Comparison of ENCODE assay signal across 8 cellular contexts in the genomic region with DNA sequence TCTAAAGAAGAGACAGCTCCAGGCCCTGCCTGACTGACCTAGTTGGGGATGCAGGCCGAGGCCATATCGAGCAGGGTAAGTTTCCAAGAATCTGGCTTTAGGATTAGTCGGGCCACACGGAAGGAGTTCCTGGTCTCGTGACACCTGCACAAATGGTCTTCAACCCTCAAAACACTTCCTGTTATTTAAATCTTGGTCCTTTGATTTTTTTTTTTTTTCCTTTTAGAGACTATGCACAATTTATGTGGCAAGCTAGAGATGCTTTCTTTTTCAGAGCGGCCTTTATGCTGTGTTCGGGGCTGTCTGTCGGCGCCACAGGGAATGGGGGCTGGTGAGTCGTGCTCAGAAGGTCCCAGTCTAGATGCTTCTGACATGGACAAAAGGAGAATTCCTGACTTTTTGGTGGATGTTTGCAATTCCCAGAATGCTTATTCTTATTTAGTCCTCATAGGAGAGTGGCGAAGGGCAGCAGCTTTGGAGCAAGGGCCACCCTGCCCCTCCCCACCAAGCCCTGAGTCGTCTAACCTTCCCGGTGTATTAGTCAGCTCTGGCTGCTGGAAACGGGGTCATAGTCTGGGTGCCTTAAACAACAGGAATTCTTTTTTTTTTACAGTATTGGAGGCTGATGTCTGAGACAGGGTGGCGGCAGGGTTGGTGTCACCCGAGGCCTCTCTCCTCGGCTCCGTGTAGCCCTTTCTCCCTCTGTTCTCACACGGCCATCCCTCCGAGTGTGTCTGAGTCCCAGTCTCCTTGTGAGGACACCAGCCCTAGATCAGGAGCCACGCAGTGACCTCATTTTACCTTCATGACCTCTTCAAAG. TPM values are rescaled to one million over a fixed set of nuclear protein-coding genes. Genes with fewer than 3 reads are reported as not detected.
DNase-seq lines count a peak whose midpoint lies in the region; ATAC-seq, FAIRE-seq and TF ChIP-seq lines count a peak whose summit lies in the region.

No MANE protein-coding gene starts in this region.

- ATAC-seq in activated CD4-positive, CD25-positive, alpha-beta regulatory T cell treated with anti-CD3 and anti-CD28 coated beads, Interleukin-2, amount 50 U/mL, for 24 hours: peak; percentile 21 to 28
- peak; percentile 3 to 20 for ATAC-seq in activated T-cell treated with anti-CD3 and anti-CD28 coated beads, Interleukin-2, amount 50 U/mL, for 4 hours
- ATAC-seq in HG03442 (IDR thresholded peaks at IDR 0.05; ENCODE audit: unreplicated experiment) (no peak), HG03159 (IDR thresholded peaks at IDR 0.05; ENCODE audit: unreplicated experiment) (no peak), left ventricle myocardium superior (no peak)

- H3K9ac ChIP-seq in kidney (ENCODE audit: low read length in 2 of 2): peak overlapping the region in 1 of 2 donors; percentile 53

- H3K36me3 ChIP-seq in kidney (ENCODE audit: control insufficient read depth in 1 of 2, insufficient read depth in 2 of 2, low read length in 2 of 2): no peaks in the 10 kb centered on the region

- H3K36me3 Mint-ChIP-seq in activated T-cell treated with anti-CD3 and anti-CD28 coated beads, Interleukin-2, amount 50 U/mL, for 4 hours (ENCODE audit: insufficient read depth): peaks cover 4% of the 10 kb centered on the region

- H3K4me3 Mint-ChIP-seq in activated T-cell treated with anti-CD3 and anti-CD28 coated beads, Interleukin-2, amount 50 U/mL, for 4 hours: peak overlapping the region; percentile 82

- peak overlapping the region; percentile 33 to 65 for H3K27ac ChIP-seq in kidney (ENCODE audit: low read depth in 2 of 2, low read length in 2 of 2)

- no peak overlapping the region for H3K4me3 ChIP-seq in kidney (ENCODE audit: low read length in 2 of 2)

- H3K9me3 ChIP-seq in kidney (ENCODE audit: control insufficient read depth in 1 of 2, low read length in 2 of 2): peaks cover 0 to under 1% of the 10 kb centered on the region in 2 donors

- no peak for TF ChIP-seq CTCF in kidney (IDR thresholded peaks at IDR 0.05; ENCODE audit: borderline replicate concordance, extremely low read depth, insufficient read depth)

- no peak for DNase-seq in activated CD4-positive, CD25-positive, alpha-beta regulatory T cell treated with anti-CD3 and anti-CD28 coated beads, Interleukin-2, amount 50 U/mL, for 72 hours
- no peak for DNase-seq in activated T-cell treated with anti-CD3 and anti-CD28 coated beads, Interleukin-2, amount 50 U/mL, for 4 hours
- DNase-seq in kidney: no peak
- DNase-seq in stromal cell of bone marrow (ENCODE audit: low read depth): peak; percentile 28
- DNase-seq in left ventricle myocardium superior: no peak

- no peaks in the 10 kb centered on the region for H3K27me3 Mint-ChIP-seq in activated T-cell treated with anti-CD3 and anti-CD28 coated beads, Interleukin-2, amount 50 U/mL, for 4 hours (ENCODE audit: low read depth)

- H3K4me1 Mint-ChIP-seq in activated T-cell treated with anti-CD3 and anti-CD28 coated beads, Interleukin-2, amount 50 U/mL, for 4 hours (ENCODE audit: low read depth): peaks cover 86% of the 10 kb centered on the region

- peaks cover 52 to 55% of the 10 kb centered on the region in 2 donors for H3K4me1 ChIP-seq in kidney (ENCODE audit: control insufficient read depth in 1 of 2, insufficient read depth in 1 of 2, low read depth in 1 of 2, low read length in 2 of 2)

- intact Hi-C loops in kidney (cut with DNase I) (no loop called here), left ventricle myocardium superior (cut with micrococcal nuclease) (loop anchor here (10.0 kb wide), 1 partner anchor 75 kb away; no protein-coding TSS in a partner anchor)

- H3K9me3 Mint-ChIP-seq in activated T-cell treated with anti-CD3 and anti-CD28 coated beads, Interleukin-2, amount 50 U/mL, for 4 hours: peaks cover 3% of the 10 kb centered on the region

- no peak for FAIRE-seq in kidney (lab: Jason Lieb, UNC)

RNA-seq across cellular contexts. Expression of gene HPCAL1, which starts 27.4 kb away (rescaled TPM):
- total RNA-seq in activated T-cell treated with anti-CD3 and anti-CD28 coated beads, Interleukin-2, amount 50 U/mL, for 4 hours: 10 to 100 TPM; 40.8 to 44.7 (median 43.3) TPM
- total RNA-seq in kidney (47.3 TPM), left ventricle myocardium superior (40.5 TPM)
- polyA plus RNA-seq in kidney (ENCODE audit: insufficient read depth, low read depth, low replicate concordance): 121 TPM

Comparison
In these comparisons a context has a peak if more than half of its experiments do, and no peak if none do; other contexts are left out.
1. ATAC-seq: peak in activated CD4-positive, CD25-positive, alpha-beta regulatory T cell treated with anti-CD3 and anti-CD28 coated beads, Interleukin-2, amount 50 U/mL, for 24 hours (2 of 2) and activated T-cell treated with anti-CD3 and anti-CD28 coated beads, Interleukin-2, amount 50 U/mL, for 4 hours (2 of 2); none in HG03442 (single experiment), HG03159 (single experiment) and left ventricle myocardium superior (single experiment).